Comparison of ENCODE assay signal across 9 cellular contexts in the genomic region with DNA sequence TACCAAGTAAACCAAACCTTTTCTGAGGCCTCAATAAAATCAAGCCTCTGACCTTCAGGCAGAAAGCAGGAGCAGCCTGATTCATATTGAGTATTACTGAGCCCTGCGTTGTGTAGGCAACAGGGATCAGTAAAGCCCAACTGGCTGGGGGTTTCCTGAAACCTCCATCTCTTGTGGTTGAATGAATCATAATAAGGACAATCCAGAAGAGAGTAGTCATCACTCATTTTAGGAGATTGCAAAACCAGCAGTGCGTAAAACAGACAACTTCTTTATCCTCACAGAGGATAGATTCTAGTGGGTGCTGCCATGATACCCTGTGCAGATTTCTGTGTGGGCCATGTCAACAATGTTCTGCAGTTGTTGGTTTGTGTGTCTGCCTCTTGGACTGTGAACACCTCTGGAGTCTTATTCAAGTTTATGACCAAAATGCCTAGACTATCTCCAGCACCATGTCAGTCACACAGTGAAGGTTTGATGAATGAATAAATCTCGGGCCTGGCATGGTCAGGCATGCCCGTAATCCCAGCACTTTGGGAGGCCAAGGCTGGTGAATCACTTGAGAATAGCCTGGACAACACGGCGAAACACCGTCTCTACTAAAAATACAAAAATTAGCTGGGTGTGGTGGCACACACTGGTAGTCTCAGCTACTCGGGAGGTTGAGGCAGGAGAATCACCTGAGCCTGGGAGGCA. TPM values are rescaled to one million over a fixed set of nuclear protein-coding genes. Genes with fewer than 3 reads are reported as not detected.
DNase-seq lines count a peak whose midpoint lies in the region; ATAC-seq and TF ChIP-seq lines count a peak whose summit lies in the region.
"Had no signal": no experiment of that assay in that cellular context is flagged by ENCODE, and none has a peak within 500 bp of the region (broad histone marks: within the 10 kb centered on the region; RNA-seq: fewer than 3 reads in every experiment).

No MANE protein-coding gene starts in this region.

- H3K9ac ChIP-seq in SK-N-SH: peak overlapping the region; percentile 79

- intact Hi-C loops in heart right ventricle (cut with DNase I): no loop called here
- intact Hi-C loops in cardiac septum (cut with DNase I): no loop called here

- H3K36me3 ChIP-seq in heart right ventricle (no peaks in the 10 kb centered on the region), SK-N-SH (replicated peaks in 1 of 2; ENCODE audit: control insufficient read depth in 1 of 2, insufficient read depth in 2 of 2, low read length in 1 of 2) (no peaks in the 10 kb centered on the region)

- H3K79me2 ChIP-seq in SK-N-SH (ENCODE audit: insufficient read depth): no peaks in the 10 kb centered on the region

- POLR2A ChIA-PET in SK-N-SH (lab: Yijun Ruan, JAX): no interaction called here

- H3K9me2 ChIP-seq in SK-N-SH: no peaks in the 10 kb centered on the region

- H3K27me3 ChIP-seq in heart right ventricle (peaks cover 0 to 3% (median 0%) of the 10 kb centered on the region in 7 donors), SK-N-SH (ENCODE audit: insufficient read depth) (no peaks in the 10 kb centered on the region)

- no peak for TF ChIP-seq RAD21 in SK-N-SH (IDR thresholded peaks at IDR 0.05; ENCODE audit: low read length)

- WGBS in heart right ventricle, 2 donors: 89% methylated on average over 8 of the region's 8 CpGs
- WGBS in SK-N-SH (ENCODE audit: low lambda C conversion rate): 34% methylated on average over 8 of the region's 8 CpGs

- no peaks in the 10 kb centered on the region for H4K20me1 ChIP-seq in SK-N-SH (ENCODE audit: insufficient read depth)

- peak overlapping the region; percentile 67; the same call in 1 of the 2 replicates for H2AFZ ChIP-seq in SK-N-SH (ENCODE audit: low read depth)

- no peak overlapping the region for H3K4me3 ChIP-seq in heart right ventricle
- H3K4me3 ChIP-seq in SK-N-SH (ENCODE audit: low read depth in 2 of 2, low read length in 1 of 2): 0 out of 4 replicates have a peak overlapping the region, but pooled peaks of 1 of the 2 experiments have one; percentile 11

- TF ChIP-seq EP300 in SK-N-SH (IDR thresholded peaks at IDR 0.05; ENCODE audit: borderline replicate concordance in 1 of 2, low read depth in 1 of 2, low read length in 1 of 2): peak; percentile 51 to 96; a peak in 3 of 4 replicates

- no peak for TF ChIP-seq CTCF in heart right ventricle (IDR thresholded peaks at IDR 0.05)
- no peak for TF ChIP-seq CTCF in SK-N-SH (IDR thresholded peaks at IDR 0.05)

- peak overlapping the region; percentile 69 for H3K4me2 ChIP-seq in SK-N-SH

- H3K4me1 ChIP-seq in heart right ventricle: peaks cover 0 to 15% (median 0%) of the 10 kb centered on the region in 9 donors
- peaks cover 17 to 32% of the 10 kb centered on the region in 2 experiments for H3K4me1 ChIP-seq in SK-N-SH (ENCODE audit: control insufficient read depth in 1 of 2, insufficient read depth in 2 of 2, low read depth in 1 of 2, low read length in 1 of 2)

- ATAC-seq in heart right ventricle (peak in 5 of 8 donors; percentile 7 to 86 (median 78)), HG02973 (IDR thresholded peaks at IDR 0.05; ENCODE audit: unreplicated experiment) (peak; percentile 79)

- peak overlapping the region in 1 of 10 donors; percentile 61 for H3K27ac ChIP-seq in heart right ventricle
- peak overlapping the region; percentile 82 to 99 for H3K27ac ChIP-seq in SK-N-SH (ENCODE audit: low read depth in 2 of 2, low read length in 1 of 2)

- peaks cover 35% of the 10 kb centered on the region for H3F3A ChIP-seq in SK-N-SH (replicated peaks; ENCODE audit: insufficient read depth)

- CTCF ChIA-PET in SK-N-SH (lab: Yijun Ruan, JAX): no interaction called here

- H3K9me3 ChIP-seq in heart right ventricle: no peaks in the 10 kb centered on the region
- no peaks in the 10 kb centered on the region for H3K9me3 ChIP-seq in SK-N-SH

- DNase-seq in heart right ventricle (no peak), cardiac septum (ENCODE audit: low spot score) (no peak), SK-N-SH (no peak), hepatic stellate cell (ENCODE audit: low spot score) (peak; percentile 79), DMS114 treated with DMSO at 0.1 percent for 48 hours (lab: John Stamatoyannopoulos, UW; ENCODE audit: unreplicated experiment) (no peak), DMS 273 (lab: John Stamatoyannopoulos, UW; ENCODE audit: unreplicated experiment) (no peak)
- DNase-seq in stimulated activated naive CD4-positive, alpha-beta T cell (lab: John Stamatoyannopoulos, UW): no peak
- DNase-seq: activated naive CD8-positive, alpha-beta T cell treated with anti-CD3 and anti-CD28 coated beads, Interleukin-2, amount 10 ng/mL, durations not matched to agents 7 days and 5 days had no signal

TF ChIP-seq in SK-N-SH, 30 proteins besides CTCF, POLR2A, EP300 and RAD21 (continues in another document):
- TF ChIP-seq FOSL2 (IDR thresholded peaks at IDR 0.05; ENCODE audit: borderline replicate concordance, low read depth): peak; percentile 99
- TF ChIP-seq PBX3 (IDR thresholded peaks at IDR 0.05): peak; percentile 88
- 0 out of 2 replicates have a peak, but pooled peaks have one; percentile 59 for TF ChIP-seq FOXM1 (IDR thresholded peaks at IDR 0.05; ENCODE audit: low read depth)
- peak; percentile 79 for TF ChIP-seq NFIC (IDR thresholded peaks at IDR 0.05; ENCODE audit: borderline replicate concordance)
- peak; percentile 69; the same call in 1 of the 2 replicates for TF ChIP-seq ZBTB33 (IDR thresholded peaks at IDR 0.05; ENCODE audit: borderline replicate concordance, low read depth)
- peak; percentile 80 for TF ChIP-seq YY1 (IDR thresholded peaks at IDR 0.05; ENCODE audit: low read depth)
- no peak for TF ChIP-seq CHD2 (IDR thresholded peaks at IDR 0.05; ENCODE audit: low read length, partially characterized antibody)
- TF ChIP-seq TAF1 (IDR thresholded peaks at IDR 0.05; ENCODE audit: borderline replicate concordance, low read depth, low read length): peak; percentile 28
- TF ChIP-seq RXRA (IDR thresholded peaks at IDR 0.05; ENCODE audit: borderline replicate concordance, low read depth): peak; percentile 66; the same call in 1 of the 2 replicates
- no peak for TF ChIP-seq FOXJ3 (CRISPR knock-in tag; IDR thresholded peaks at IDR 0.05)
- TF ChIP-seq, protein P1, sequence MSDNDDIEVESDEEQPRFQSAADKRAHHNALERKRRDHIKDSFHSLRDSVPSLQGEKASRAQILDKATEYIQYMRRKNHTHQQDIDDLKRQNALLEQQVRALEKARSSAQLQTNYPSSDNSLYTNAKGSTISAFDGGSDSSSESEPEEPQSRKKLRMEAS (IDR thresholded peaks at IDR 0.05; ENCODE audit: low read depth): peak; percentile 61; the same call in 1 of the 2 replicates
- peak; percentile 91 for TF ChIP-seq MEF2A (IDR thresholded peaks at IDR 0.05; ENCODE audit: borderline replicate concordance, low read depth)

RNA-seq across cellular contexts. Expression of gene RAB27B, which starts 51.8 kb away (rescaled TPM):
- total RNA-seq in heart right ventricle (under 1 TPM in 9 of 10 donors, not detected in 1; 0.02 to 0.86 (median 0.07) TPM), cardiac septum (0.08 TPM)
- polyA plus RNA-seq in heart right ventricle (under 1 TPM in 1 of 2 donors, not detected in 1; 0.03 TPM), SK-N-SH (2012; rRNA removed) (0.56 and 0.68 TPM in 2 replicates)
- polyA plus RNA-seq in SK-N-SH (2012; cell fraction: cytosol; rRNA removed): 1.1 and 1.3 TPM in 2 replicates
- polyA plus RNA-seq in SK-N-SH (2012; cell fraction: nucleus; rRNA removed): 0.59 and 1.2 TPM in 2 replicates
